In genomic region chr7:101823086-101823485, GRCh38 we compare ENCODE assay signal across 1 cellular context.
TF ChIP-seq lines count a peak whose summit lies in the region.

No MANE protein-coding gene starts in this region.

TF ChIP-seq in H1, 55 proteins besides CTCF, POLR2A, EP300 and RAD21 (continued from another document):
- TF ChIP-seq SIN3A (conservative IDR thresholded peaks at IDR 0.05 in 1 of 2, IDR thresholded peaks at IDR 0.05 in 1 of 2; ENCODE audit: low read depth in 1 of 2, low read length in 2 of 2) (no peak), JUND (IDR thresholded peaks at IDR 0.05; ENCODE audit: low read length) (no peak), GTF2F1 (IDR thresholded peaks at IDR 0.05; ENCODE audit: borderline replicate concordance, low read depth, low read length) (no peak), SIRT6 (IDR thresholded peaks at IDR 0.05; ENCODE audit: low read length) (no peak), SP2 (IDR thresholded peaks at IDR 0.05; ENCODE audit: low read length) (no peak), BRCA1 (IDR thresholded peaks at IDR 0.05; ENCODE audit: low read depth, low read length) (no peak)
